ENCODE assay signal across 24 cellular contexts in genomic region chr3:10233988-10234387, GRCh38. TPM values are rescaled to one million over a fixed set of nuclear protein-coding genes. Genes with fewer than 3 reads are reported as not detected.
DNase-seq lines count a peak whose midpoint lies in the region; ATAC-seq, FAIRE-seq and TF ChIP-seq lines count a peak whose summit lies in the region.
"Had no signal": no experiment of that assay in that cellular context is flagged by ENCODE, and none has a peak within 500 bp of the region (broad histone marks: within the 10 kb centered on the region; RNA-seq: fewer than 3 reads in every experiment).

No MANE protein-coding gene starts in this region.

- no peaks in the 10 kb centered on the region for H3K27me3 Mint-ChIP-seq in chondrocyte (ENCODE audit: low read depth)
- H3K27me3 Mint-ChIP-seq: B cell; CD4-positive, alpha-beta T cell had no signal

- H3K79me2 ChIP-seq in HepG2 (ENCODE audit: insufficient read depth, low read length), result no peaks in the 10 kb centered on the region

- H2BK5ac ChIP-seq in neuronal stem cell (ENCODE audit: low read length), result no peak overlapping the region

- no peak overlapping the region for H4K8ac ChIP-seq in neuronal stem cell (ENCODE audit: low read depth, low read length)

- in situ Hi-C loops in HepG2 (cut with HindIII; ENCODE audit: extremely low pct_ligation_motif_present, low pct_unique_long_range_greater_than_20kb), result no loop called here

- H3K23ac ChIP-seq in neuronal stem cell (ENCODE audit: low read depth, low read length, poor library complexity), result no peak overlapping the region

- H3K4me1 ChIP-seq in HepG2 (ENCODE audit: insufficient read depth, low read length) (no peaks in the 10 kb centered on the region), right lobe of liver (no peaks in the 10 kb centered on the region), neuronal stem cell (ENCODE audit: control insufficient read depth in 2 of 2, insufficient read depth in 1 of 2, low read depth in 1 of 2, low read length in 2 of 2) (peaks cover 0 to 2% of the 10 kb centered on the region in 2 donors)

- H3K9ac ChIP-seq in HepG2 (ENCODE audit: insufficient read depth, low read depth, low read length) (no peak overlapping the region), neuronal stem cell (ENCODE audit: low read depth, low read length, poor library complexity) (no peak overlapping the region)
- H3K9ac ChIP-seq: BLaER1 had no signal

- H3K4me2 ChIP-seq in HepG2 (ENCODE audit: low read depth, low read length) (no peak overlapping the region), neuronal stem cell (ENCODE audit: insufficient read depth, low read length, poor library complexity, severe bottlenecking) (no peak overlapping the region)
- H3K4me2 ChIP-seq: BLaER1 had no signal

- H2BK120ac ChIP-seq in neuronal stem cell (ENCODE audit: low read depth, low read length), result no peak overlapping the region

- BruUV-seq in HepG2 (replicated peaks; lab: Mats Ljungman, UMichigan), result no TSS peak

- no peak overlapping the region for H3K4me3 Mint-ChIP-seq in chondrocyte (ENCODE audit: unreplicated experiment)
- H3K4me3 Mint-ChIP-seq: B cell; CD4-positive, alpha-beta T cell; CD8-positive, alpha-beta memory T cell had no signal

- 92% methylated on average over 13 of the region's 13 CpGs for WGBS in HepG2 (ENCODE audit: low lambda C conversion rate)
- 95% methylated on average over 12 of the region's 13 CpGs for WGBS in right lobe of liver (ENCODE audit: insufficient coverage, low coverage, low lambda C conversion rate, missing lambda C conversion rate)
- no CpG with 5 or more reads among the region's 13 CpGs for WGBS in neuronal stem cell (ENCODE audit: extremely low coverage in 2 of 2, insufficient read length in 2 of 2, insufficient replicate concordance in 1 of 2), 2 donors

- no peak overlapping the region for H4K91ac ChIP-seq in neuronal stem cell (ENCODE audit: low read depth, low read length, poor library complexity)

- no peak overlapping the region for H3K18ac ChIP-seq in neuronal stem cell (ENCODE audit: low read length)

- TF ChIP-seq EP300 in HepG2 (IDR thresholded peaks at IDR 0.05; ENCODE audit: low read depth in 2 of 2, low read length in 2 of 2) (no peak), HepG2 (CRISPR knock-in tag; IDR thresholded peaks at IDR 0.05; ENCODE audit: borderline replicate concordance) (no peak)

- H2AFZ ChIP-seq in HepG2 (ENCODE audit: low read length) (no peak overlapping the region), neuronal stem cell (ENCODE audit: low read length) (peak overlapping the region; percentile 43)

- no peaks in the 10 kb centered on the region for H3K4me1 Mint-ChIP-seq in chondrocyte (ENCODE audit: low read depth)

- H3K9me3 Mint-ChIP-seq in chondrocyte (ENCODE audit: low read depth), result no peaks in the 10 kb centered on the region
- H3K9me3 Mint-ChIP-seq: CD4-positive, alpha-beta T cell; CD8-positive, alpha-beta memory T cell had no signal

- H3K4ac ChIP-seq in neuronal stem cell (ENCODE audit: low read length), result no peak overlapping the region

- H3K9me3 ChIP-seq in HepG2 (ENCODE audit: low read length), result no peaks in the 10 kb centered on the region
- no peaks in the 10 kb centered on the region for H3K9me3 ChIP-seq in right lobe of liver
- peaks cover 0 to 2% of the 10 kb centered on the region in 2 donors for H3K9me3 ChIP-seq in neuronal stem cell (replicated peaks in 1 of 2; ENCODE audit: control insufficient read depth in 2 of 2, insufficient read depth in 1 of 2, low read depth in 1 of 2, low read length in 2 of 2)
- H3K9me3 ChIP-seq: BLaER1 had no signal

- POLR2A ChIA-PET in HepG2 (lab: Yijun Ruan, JAX), result no interaction called here

- FAIRE-seq in HepG2 (lab: Jason Lieb, UNC), result no peak
- FAIRE-seq: A204.1, D721Med, GM12878, GM19239 had no signal

- no peak overlapping the region for H2AK5ac ChIP-seq in neuronal stem cell (ENCODE audit: low read depth, low read length)

- H3K27ac Mint-ChIP-seq in chondrocyte (ENCODE audit: unreplicated experiment), result no peak overlapping the region
- H3K27ac Mint-ChIP-seq: B cell; CD4-positive, alpha-beta T cell; CD8-positive, alpha-beta memory T cell had no signal

- H3K27ac ChIP-seq in HepG2 (ENCODE audit: extremely low read length, insufficient read depth, low read length), result no peak overlapping the region
- H3K27ac ChIP-seq in right lobe of liver, result no peak overlapping the region
- no peak overlapping the region for H3K27ac ChIP-seq in neuronal stem cell (replicated peaks; ENCODE audit: low read length)
- H3K27ac ChIP-seq: BLaER1, C4-2B had no signal

- TF ChIP-seq CTCF in HepG2 (CRISPR knock-in tag; IDR thresholded peaks at IDR 0.05) (no peak), right lobe of liver (IDR thresholded peaks at IDR 0.05) (no peak), chondrocyte (IDR thresholded peaks at IDR 0.05) (no peak)

- no peaks in the 10 kb centered on the region for H3K79me1 ChIP-seq in neuronal stem cell (ENCODE audit: low read depth, low read length)

- H3K36me3 ChIP-seq in HepG2 (replicated peaks in 1 of 2; ENCODE audit: control insufficient read depth in 1 of 2, insufficient read depth in 2 of 2, low read length in 2 of 2) (peaks cover 30 to 55% of the 10 kb centered on the region in 2 experiments), right lobe of liver (peaks cover 0 to 22% (median 4%) of the 10 kb centered on the region in 4 donors), neuronal stem cell (replicated peaks in 1 of 2; ENCODE audit: control insufficient read depth in 2 of 2, insufficient read depth in 2 of 2, low read length in 2 of 2) (no peaks in the 10 kb centered on the region)

- ATAC-seq in HepG2, result no peak
- no peak for ATAC-seq in right lobe of liver
- no peak for ATAC-seq in HG03354 (IDR thresholded peaks at IDR 0.05; ENCODE audit: poor library complexity, severe bottlenecking, unreplicated experiment)
- ATAC-seq in HG02973 (IDR thresholded peaks at IDR 0.05; ENCODE audit: unreplicated experiment), result no peak
- ATAC-seq: GM12878 had no signal

- TF ChIP-seq POLR2A in HepG2 (IDR thresholded peaks at IDR 0.05; ENCODE audit: insufficient read depth in 1 of 2, low read depth in 2 of 2, low read length in 2 of 2) (no peak), right lobe of liver (IDR thresholded peaks at IDR 0.05) (no peak)

- no peaks in the 10 kb centered on the region for H4K20me1 ChIP-seq in HepG2 (ENCODE audit: insufficient read depth, low read length)
- H4K20me1 ChIP-seq: BLaER1 had no signal

- DNase-seq in HepG2 (ENCODE audit: low spot score), result no peak
- no peak for DNase-seq in right lobe of liver
- DNase-seq in chondrocyte (ENCODE audit: low spot score), result peak; percentile 36
- no peak for DNase-seq in neuronal stem cell (ENCODE audit: low spot score)
- DNase-seq in activated T-cell treated with anti-CD3 and anti-CD28 coated beads, Interleukin-2, amount 50 U/mL, for 1 hour, result no peak
- DNase-seq: CD4-positive, alpha-beta T cell; CD8-positive, alpha-beta memory T cell; DMS 273 treated with DMSO at 0.1 percent for 48 hours; DMS79; EL; GDM1; GOT3; H7; HCEC 1CT had no signal

- H3K14ac ChIP-seq in neuronal stem cell (ENCODE audit: low read length), result no peak overlapping the region

- intact Hi-C loops in HepG2 (cut with micrococcal nuclease; ENCODE audit: unreplicated experiment), result no loop called here
- intact Hi-C loops in right lobe of liver (cut with DNase I), result no loop called here

- CTCF ChIA-PET in HepG2 (lab: Yijun Ruan, JAX; ENCODE audit: low intra/inter-chr PET ratio, low total read pairs), result no interaction called here

- no peak for TF ChIP-seq RAD21 in HepG2 (CRISPR knock-in tag; IDR thresholded peaks at IDR 0.05)

- peaks cover 9% of the 10 kb centered on the region for H3K36me3 Mint-ChIP-seq in chondrocyte (ENCODE audit: low read depth)

- peak overlapping the region; percentile 5 for H2BK15ac ChIP-seq in neuronal stem cell (ENCODE audit: low read length)

- H3K27me3 ChIP-seq in HepG2 (ENCODE audit: control insufficient read depth in 1 of 2, insufficient read depth in 2 of 2, low read length in 2 of 2) (no peaks in the 10 kb centered on the region), right lobe of liver (no peaks in the 10 kb centered on the region), neuronal stem cell (ENCODE audit: control insufficient read depth in 3 of 3, insufficient read depth in 3 of 3, low read depth in 1 of 3, low read length in 3 of 3) (no peaks in the 10 kb centered on the region)
- H3K27me3 ChIP-seq: BLaER1 had no signal

- H3K4me3 ChIP-seq in HepG2 (replicated peaks in 1 of 3; ENCODE audit: insufficient read depth in 1 of 3, low read depth in 2 of 3, low read length in 3 of 3), result no peak overlapping the region
- no peak overlapping the region for H3K4me3 ChIP-seq in right lobe of liver
- H3K4me3 ChIP-seq in neuronal stem cell (ENCODE audit: low read length in 2 of 2), result no peak overlapping the region
- H3K4me3 ChIP-seq: BLaER1, GM12878 had no signal

- H2BK12ac ChIP-seq in neuronal stem cell (ENCODE audit: low read length), result no peak overlapping the region

RNA-seq across cellular contexts. Expression of gene TATDN2, which starts 14.3 kb away (rescaled TPM):
- 21.9 and 23.9 TPM in 2 replicates for total RNA-seq in HepG2 (2016; rRNA removed; fragmentation: Illumina TruSeq; extraction: Trizol)
- 6.6 and 7.4 TPM in 2 replicates for total RNA-seq in HepG2 (2016; cell fraction: cytosol; rRNA removed; fragmentation: Illumina TruSeq; extraction: Trizol; ENCODE audit: low read depth)
- total RNA-seq in HepG2 (2016; cell fraction: insoluble cytoplasmic fraction; rRNA removed; fragmentation: Illumina TruSeq; extraction: Trizol), result 20.1 and 20.5 TPM in 2 replicates
- 26.1 and 26.9 TPM in 2 replicates for total RNA-seq in HepG2 (2016; cell fraction: membrane; rRNA removed; fragmentation: Illumina TruSeq; extraction: Trizol)
- 23.9 and 28.8 TPM in 2 replicates for total RNA-seq in HepG2 (2016; cell fraction: nucleus; rRNA removed; fragmentation: Illumina TruSeq; extraction: Trizol)
- 12.1 and 17.1 TPM in 2 replicates for polyA plus RNA-seq in HepG2 (2011; rRNA removed)
- 12.0 and 14.6 TPM in 2 replicates for polyA plus RNA-seq in HepG2 (2011; cell fraction: cytosol; rRNA removed)
- polyA plus RNA-seq in HepG2 (2011; cell fraction: nucleus; rRNA removed), result 28.5 and 29.0 TPM in 2 replicates
- 21.4 and 21.6 TPM in 2 replicates for polyA plus RNA-seq in HepG2 (2012)
- polyA plus RNA-seq in HepG2 (2016; cell fraction: cytosol; fragmentation: Illumina TruSeq; extraction: Trizol; ENCODE audit: low read depth), result 7.7 and 8.7 TPM in 2 replicates
- polyA plus RNA-seq in HepG2 (2016; cell fraction: insoluble cytoplasmic fraction; fragmentation: Illumina TruSeq; extraction: Trizol; ENCODE audit: low read depth), result 25.2 and 26.4 TPM in 2 replicates
- polyA plus RNA-seq in HepG2 (2016; cell fraction: membrane; fragmentation: Illumina TruSeq; extraction: Trizol; ENCODE audit: low read depth), result 25.5 and 26.0 TPM in 2 replicates
- 29.9 and 30.2 TPM in 2 replicates for polyA plus RNA-seq in HepG2 (2016; cell fraction: nucleus; fragmentation: Illumina TruSeq; extraction: Trizol; ENCODE audit: insufficient read depth, low read depth)
- polyA minus RNA-seq in HepG2 (2011; rRNA and poly(A)+ RNA removed; ENCODE audit: low replicate concordance), result 33.5 and 56.4 TPM in 2 replicates
- 8.4 and 9.5 TPM in 2 replicates for polyA minus RNA-seq in HepG2 (2011; cell fraction: cytosol; rRNA and poly(A)+ RNA removed)
- 60.3 and 66.9 TPM in 2 replicates for polyA minus RNA-seq in HepG2 (2011; cell fraction: nucleus; rRNA and poly(A)+ RNA removed)
- total RNA-seq in right lobe of liver, result 10 to 100 TPM in 3 of 6 experiments, 1 to 10 TPM in 3; 7.2 to 13.4 (median 10.1) TPM
- 29.9 to 41.5 TPM (median 31.8 TPM) in 3 replicates for total RNA-seq in chondrocyte
- polyA plus RNA-seq in neuronal stem cell (2013, experiment 1 of 2), result 10.3 TPM
- 10.2 TPM for polyA plus RNA-seq in neuronal stem cell (2013, experiment 2 of 2)

RNA-seq across cellular contexts. Expression of gene GHRL, which starts 58.8 kb away (rescaled TPM):
- total RNA-seq in HepG2 (2016; rRNA removed; fragmentation: Illumina TruSeq; extraction: Trizol) (0.09 TPM in 1 of 2 replicates, not detected in the other), right lobe of liver (under 1 TPM in 2 of 6 experiments, not detected in 4; 0.32 to 0.43 TPM), chondrocyte (not detected in 3 replicates)
- total RNA-seq in HepG2 (2016; cell fraction: cytosol; rRNA removed; fragmentation: Illumina TruSeq; extraction: Trizol; ENCODE audit: low read depth), result 0.71 TPM in 1 of 2 replicates, not detected in the other
- 0.22 TPM in 1 of 2 replicates, not detected in the other for total RNA-seq in HepG2 (2016; cell fraction: insoluble cytoplasmic fraction; rRNA removed; fragmentation: Illumina TruSeq; extraction: Trizol)
- not detected in 2 replicates for total RNA-seq in HepG2 (2016; cell fraction: membrane; rRNA removed; fragmentation: Illumina TruSeq; extraction: Trizol)
- total RNA-seq in HepG2 (2016; cell fraction: nucleus; rRNA removed; fragmentation: Illumina TruSeq; extraction: Trizol), result not detected in 2 replicates
- polyA plus RNA-seq in HepG2 (2011; rRNA removed), result not detected in 2 replicates
- polyA plus RNA-seq in HepG2 (2011; cell fraction: cytosol; rRNA removed), result not detected in 2 replicates
- polyA plus RNA-seq in HepG2 (2011; cell fraction: nucleus; rRNA removed), result 0.19 and 0.24 TPM in 2 replicates
- polyA plus RNA-seq in HepG2 (2012), result 0.59 TPM in 1 of 2 replicates, not detected in the other
- polyA plus RNA-seq in HepG2 (2016; cell fraction: cytosol; fragmentation: Illumina TruSeq; extraction: Trizol; ENCODE audit: low read depth), result not detected in 2 replicates
- polyA plus RNA-seq in HepG2 (2016; cell fraction: insoluble cytoplasmic fraction; fragmentation: Illumina TruSeq; extraction: Trizol; ENCODE audit: low read depth), result not detected in 2 replicates
- polyA plus RNA-seq in HepG2 (2016; cell fraction: membrane; fragmentation: Illumina TruSeq; extraction: Trizol; ENCODE audit: low read depth), result not detected in 2 replicates
- 0.80 and 2.1 TPM in 2 replicates for polyA plus RNA-seq in HepG2 (2016; cell fraction: nucleus; fragmentation: Illumina TruSeq; extraction: Trizol; ENCODE audit: insufficient read depth, low read depth)
- 0.21 TPM in 1 of 2 replicates, not detected in the other for polyA minus RNA-seq in HepG2 (2011; rRNA and poly(A)+ RNA removed; ENCODE audit: low replicate concordance)
- not detected in 2 replicates for polyA minus RNA-seq in HepG2 (2011; cell fraction: cytosol; rRNA and poly(A)+ RNA removed)
- 0.87 TPM in 1 of 2 replicates, not detected in the other for polyA minus RNA-seq in HepG2 (2011; cell fraction: nucleus; rRNA and poly(A)+ RNA removed)
- polyA plus RNA-seq in neuronal stem cell (2013, experiment 1 of 2), result not detected
- polyA plus RNA-seq in neuronal stem cell (2013, experiment 2 of 2), result 0.21 TPM
- total RNA-seq: H7 had no signal
- polyA plus RNA-seq: AG04450 had no signal
